14 cellular contexts compared by ENCODE assay signal in the genomic region with DNA sequence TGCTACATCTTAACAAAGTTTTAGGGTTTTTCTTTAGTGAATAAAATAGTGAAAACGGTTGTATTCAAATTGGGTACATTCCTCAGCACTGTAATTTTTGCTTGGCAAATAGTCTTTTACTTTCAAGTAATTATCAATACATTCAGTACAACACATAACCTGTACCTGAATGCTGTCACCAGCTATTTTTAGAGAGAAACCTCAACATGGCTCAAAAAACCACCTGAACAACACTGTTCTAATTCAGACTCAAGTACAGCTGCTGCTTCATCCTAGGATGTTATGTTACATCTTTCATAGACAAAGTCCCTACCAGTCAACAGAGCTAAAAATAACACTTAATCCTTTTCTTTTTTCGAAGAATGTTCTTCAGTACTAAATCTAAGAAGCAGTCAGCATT. TPM values are rescaled to one million over a fixed set of nuclear protein-coding genes. Genes with fewer than 3 reads are reported as not detected.
DNase-seq lines count a peak whose midpoint lies in the region; ATAC-seq and TF ChIP-seq lines count a peak whose summit lies in the region.
"Had no signal": no experiment of that assay in that cellular context is flagged by ENCODE, and none has a peak within 500 bp of the region (broad histone marks: within the 10 kb centered on the region; RNA-seq: fewer than 3 reads in every experiment).

No MANE protein-coding gene starts in this region.

- no peak for TF ChIP-seq CTCF in CD4-positive, alpha-beta T cell (IDR thresholded peaks at IDR 0.05)

- peak; percentile 35 for ATAC-seq in CD4-positive, alpha-beta T cell (ENCODE audit: poor library complexity)
- ATAC-seq in GM18858 (IDR thresholded peaks at IDR 0.05; ENCODE audit: unreplicated experiment) (peak; percentile 38), HG02759 (IDR thresholded peaks at IDR 0.05; ENCODE audit: unreplicated experiment) (peak; percentile 54), T-helper 17 cell (peak; percentile 46), GM21423 (IDR thresholded peaks at IDR 0.05; ENCODE audit: unreplicated experiment) (no peak)

- POLR2A ChIA-PET in CD4-positive, alpha-beta T cell (lab: Charles Lee) = interaction anchor here (2.4 kb wide), 1 partner anchor 20 kb away, joined by 16 read pairs; a partner anchor contains a TSS

- no peak overlapping the region for H3K4me3 Mint-ChIP-seq in CD4-positive, alpha-beta T cell
- H3K4me3 Mint-ChIP-seq in T-helper 17 cell = no peak overlapping the region
- H3K4me3 Mint-ChIP-seq: dendritic cell treated with granulocyte-macrophage colony-stimulating factor and Interleukin-4, amounts not matched to agents 40 ng/mL and 50 ng/mL, for 4 days; mesothelial cell of epicardium had no signal

- H3K27ac Mint-ChIP-seq in CD4-positive, alpha-beta T cell = peak overlapping the region; percentile 82
- peak overlapping the region; percentile 93 for H3K27ac Mint-ChIP-seq in T-helper 17 cell
- H3K27ac Mint-ChIP-seq: dendritic cell treated with granulocyte-macrophage colony-stimulating factor and Interleukin-4, amounts not matched to agents 40 ng/mL and 50 ng/mL, for 4 days had no signal

- no peak overlapping the region for H3K27ac ChIP-seq in CD4-positive, alpha-beta T cell (ENCODE audit: low read depth, low read length)
- H3K27ac ChIP-seq: BLaER1, right atrium auricular region had no signal

- peaks cover 26% of the 10 kb centered on the region for H3K4me1 Mint-ChIP-seq in CD4-positive, alpha-beta T cell (ENCODE audit: low read depth)
- H3K4me1 Mint-ChIP-seq in T-helper 17 cell = peaks cover 34% of the 10 kb centered on the region

- H3K27me3 ChIP-seq in CD4-positive, alpha-beta T cell (ENCODE audit: control insufficient read depth, insufficient read depth, low read length) = no peaks in the 10 kb centered on the region
- H3K27me3 ChIP-seq: BLaER1, right atrium auricular region had no signal

- H3K9me3 Mint-ChIP-seq in CD4-positive, alpha-beta T cell = no peaks in the 10 kb centered on the region
- H3K9me3 Mint-ChIP-seq: dendritic cell treated with granulocyte-macrophage colony-stimulating factor and Interleukin-4, amounts not matched to agents 40 ng/mL and 50 ng/mL, for 4 days; mesothelial cell of epicardium had no signal

- peaks cover 95% of the 10 kb centered on the region for H3K36me3 Mint-ChIP-seq in CD4-positive, alpha-beta T cell (ENCODE audit: low read depth)
- H3K36me3 Mint-ChIP-seq in T-helper 17 cell (ENCODE audit: low read depth) = peaks cover 3% of the 10 kb centered on the region

- H3K27me3 Mint-ChIP-seq in CD4-positive, alpha-beta T cell = no peaks in the 10 kb centered on the region
- H3K27me3 Mint-ChIP-seq in T-helper 17 cell = no peaks in the 10 kb centered on the region
- H3K27me3 Mint-ChIP-seq: dendritic cell treated with granulocyte-macrophage colony-stimulating factor and Interleukin-4, amounts not matched to agents 40 ng/mL and 50 ng/mL, for 4 days had no signal

- no peaks in the 10 kb centered on the region for H3K9me3 ChIP-seq in CD4-positive, alpha-beta T cell (ENCODE audit: control insufficient read depth, low read length)
- no peaks in the 10 kb centered on the region for H3K9me3 ChIP-seq in T-helper 17 cell (ENCODE audit: control insufficient read depth, low read length, poor library complexity, severe bottlenecking)
- H3K9me3 ChIP-seq: BLaER1, right atrium auricular region had no signal

- intact Hi-C loops in CD4-positive, alpha-beta T cell (cut with DNase I, micrococcal nuclease) = no loop called here

- no peak for DNase-seq in CD4-positive, alpha-beta T cell
- no peak for DNase-seq in T-helper 17 cell
- DNase-seq in RPMI8226 = no peak
- DNase-seq in NCI-H524 treated with DMSO at 0.1 percent for 48 hours (lab: John Stamatoyannopoulos, UW) = no peak
- DNase-seq in NK-92 treated with Interleukin-12 subunit alpha and Interleukin-12 subunit beta, amount 100 ng/mL, for 24 hours (lab: John Stamatoyannopoulos, UW) = no peak
- DNase-seq: activated CD8-positive, alpha-beta memory T cell treated with anti-CD3 and anti-CD28 coated beads for 24 hours; HCEC 1CT had no signal

- CTCF ChIA-PET in CD4-positive, alpha-beta T cell (lab: Charles Lee) = interaction anchor here (2.0 kb wide), 1 partner anchor 40 kb away, joined by 6 read pairs; no protein-coding TSS in a partner anchor

RNA-seq across cellular contexts. Expression of a gene that starts 20.6 kb away (rescaled TPM):
- total RNA-seq in CD4-positive, alpha-beta T cell = 10 to 100 TPM; 25.5 to 26.3 TPM
- total RNA-seq in T-helper 17 cell = 10 to 100 TPM; 53.3 to 57.4 TPM
